16 cellular contexts compared by ENCODE assay signal in the genomic region with DNA sequence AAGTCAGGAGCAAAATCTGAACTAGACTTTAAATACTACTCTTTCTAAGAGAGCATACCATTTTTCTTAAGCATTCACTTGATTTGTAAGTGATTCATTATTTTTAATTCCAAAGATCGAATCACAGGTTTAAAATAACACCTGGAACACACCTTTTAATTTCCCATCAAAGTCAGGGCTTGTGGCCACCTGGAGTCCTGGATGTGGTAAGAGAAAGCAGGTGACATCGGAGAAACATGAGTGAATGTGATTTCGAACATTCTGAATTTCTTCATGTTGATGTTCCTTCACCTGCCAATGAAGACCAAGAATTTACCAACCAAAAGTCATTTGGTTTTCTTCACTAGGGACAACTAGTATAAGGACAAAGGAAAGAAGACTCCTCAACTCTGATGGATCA. TPM values are rescaled to one million over a fixed set of nuclear protein-coding genes. Genes with fewer than 3 reads are reported as not detected.
A peak's percentile ranks its signal among the peaks of the same experiment; 100 is the strongest.
DNase-seq lines count a peak whose midpoint lies in the region; ATAC-seq and TF ChIP-seq lines count a peak whose summit lies in the region.
"Had no signal": no experiment of that assay in that cellular context is flagged by ENCODE, and none has a peak within 500 bp of the region (broad histone marks: within the 10 kb centered on the region; RNA-seq: fewer than 3 reads in every experiment).

No MANE protein-coding gene starts in this region.

- intact Hi-C loops in CD8-positive, alpha-beta T cell (cut with DNase I, micrococcal nuclease) = no loop called here

- H3K4me3 ChIP-seq in CD8-positive, alpha-beta T cell (ENCODE audit: low read depth, low read length) = no peak overlapping the region
- H3K4me3 ChIP-seq in suprapubic skin = no peak overlapping the region
- H3K4me3 ChIP-seq: BLaER1 treated with 17β-estradiol and CSF1 and Interleukin-3, amounts not matched to agents 10 nM and 100 nM; GM23338 had no signal

- no peak for DNase-seq in CD8-positive, alpha-beta T cell
- DNase-seq in osteocyte (ENCODE audit: extremely low spot score, unreplicated experiment) (no peak), suprapubic skin (ENCODE audit: low spot score in 2 of 2) (no peak), COLO829 (ENCODE audit: low spot score) (no peak)
- DNase-seq in activated CD4-positive, CD25-positive, alpha-beta regulatory T cell (lab: John Stamatoyannopoulos, UW) = no peak
- DNase-seq: DMS153, DMS79, GDM1, H9 had no signal

- H3K9me3 ChIP-seq in CD8-positive, alpha-beta T cell (ENCODE audit: low read length) = no peaks in the 10 kb centered on the region
- H3K9me3 ChIP-seq in suprapubic skin = no peaks in the 10 kb centered on the region
- H3K9me3 ChIP-seq: BLaER1 treated with 17β-estradiol and CSF1 and Interleukin-3, amounts not matched to agents 10 nM and 100 nM had no signal

- peaks cover 62% of the 10 kb centered on the region for H3K36me3 Mint-ChIP-seq in CD8-positive, alpha-beta T cell
- peaks cover 89% of the 10 kb centered on the region for H3K36me3 Mint-ChIP-seq in activated T-helper 17 cell treated with anti-CD3 and anti-CD28 coated beads, Interleukin-2, amount 50 U/mL, for 72 hours (ENCODE audit: low read depth)
- H3K36me3 Mint-ChIP-seq in osteocyte (ENCODE audit: unreplicated experiment) = peaks cover 51% of the 10 kb centered on the region

- no peaks in the 10 kb centered on the region for H3K9me3 Mint-ChIP-seq in CD8-positive, alpha-beta T cell
- no peaks in the 10 kb centered on the region for H3K9me3 Mint-ChIP-seq in activated T-helper 17 cell treated with anti-CD3 and anti-CD28 coated beads, Interleukin-2, amount 50 U/mL, for 72 hours
- no peaks in the 10 kb centered on the region for H3K9me3 Mint-ChIP-seq in osteocyte (ENCODE audit: unreplicated experiment)
- H3K9me3 Mint-ChIP-seq: GM23338, H9, IgD-negative memory B cell had no signal

- peak overlapping the region; percentile 55 for H3K27ac Mint-ChIP-seq in CD8-positive, alpha-beta T cell
- peak overlapping the region; percentile 9 for H3K27ac Mint-ChIP-seq in activated T-helper 17 cell treated with anti-CD3 and anti-CD28 coated beads, Interleukin-2, amount 50 U/mL, for 72 hours
- peak overlapping the region; percentile 43 for H3K27ac Mint-ChIP-seq in osteocyte (ENCODE audit: unreplicated experiment)
- H3K27ac Mint-ChIP-seq: B cell, GM23338, H9 had no signal

- TF ChIP-seq EP300 in suprapubic skin (IDR thresholded peaks at IDR 0.05) = no peak

- H3K4me1 ChIP-seq in CD8-positive, alpha-beta T cell (ENCODE audit: insufficient read depth, low read length) = no peaks in the 10 kb centered on the region
- peaks cover 2% of the 10 kb centered on the region for H3K4me1 ChIP-seq in suprapubic skin
- H3K4me1 ChIP-seq: BLaER1 treated with 17β-estradiol and CSF1 and Interleukin-3, amounts not matched to agents 10 nM and 100 nM had no signal

- no peak for TF ChIP-seq POLR2A in suprapubic skin (IDR thresholded peaks at IDR 0.05)

- H3K4me1 Mint-ChIP-seq in CD8-positive, alpha-beta T cell (ENCODE audit: low read depth) = peaks cover 3% of the 10 kb centered on the region
- H3K4me1 Mint-ChIP-seq in activated T-helper 17 cell treated with anti-CD3 and anti-CD28 coated beads, Interleukin-2, amount 50 U/mL, for 72 hours = no peaks in the 10 kb centered on the region
- H3K4me1 Mint-ChIP-seq in osteocyte (ENCODE audit: unreplicated experiment) = peaks cover 5% of the 10 kb centered on the region
- H3K4me1 Mint-ChIP-seq: B cell, GM23338, H9 had no signal

- H3K27me3 Mint-ChIP-seq in CD8-positive, alpha-beta T cell (ENCODE audit: low read depth) = no peaks in the 10 kb centered on the region
- no peaks in the 10 kb centered on the region for H3K27me3 Mint-ChIP-seq in activated T-helper 17 cell treated with anti-CD3 and anti-CD28 coated beads, Interleukin-2, amount 50 U/mL, for 72 hours
- H3K27me3 Mint-ChIP-seq in osteocyte (ENCODE audit: unreplicated experiment) = no peaks in the 10 kb centered on the region
- H3K27me3 Mint-ChIP-seq: B cell, IgD-negative memory B cell had no signal

- no peaks in the 10 kb centered on the region for H3K27me3 ChIP-seq in CD8-positive, alpha-beta T cell (ENCODE audit: insufficient read depth, low read length)
- H3K27me3 ChIP-seq in suprapubic skin = no peaks in the 10 kb centered on the region
- H3K27me3 ChIP-seq: BLaER1 treated with 17β-estradiol and CSF1 and Interleukin-3, amounts not matched to agents 10 nM and 100 nM had no signal

- POLR2A ChIA-PET in CD8-positive, alpha-beta T cell (lab: Charles Lee) = no interaction called here

- no peak overlapping the region for H3K4me3 Mint-ChIP-seq in CD8-positive, alpha-beta T cell
- H3K4me3 Mint-ChIP-seq in activated T-helper 17 cell treated with anti-CD3 and anti-CD28 coated beads, Interleukin-2, amount 50 U/mL, for 72 hours = no peak overlapping the region
- H3K4me3 Mint-ChIP-seq in osteocyte (ENCODE audit: unreplicated experiment) = no peak overlapping the region
- H3K4me3 Mint-ChIP-seq: B cell, GM23338, H9, IgD-negative memory B cell had no signal

- WGBS in suprapubic skin = 80% methylated on average over 3 of the region's 3 CpGs

- no peak overlapping the region for H3K27ac ChIP-seq in CD8-positive, alpha-beta T cell (ENCODE audit: low read depth, low read length)
- H3K27ac ChIP-seq in suprapubic skin = peak overlapping the region; percentile 3
- H3K27ac ChIP-seq: BLaER1 treated with 17β-estradiol and CSF1 and Interleukin-3, amounts not matched to agents 10 nM and 100 nM had no signal

- ATAC-seq in CD8-positive, alpha-beta T cell = no peak
- no peak for ATAC-seq in activated T-helper 17 cell treated with anti-CD3 and anti-CD28 coated beads, Interleukin-2, amount 50 U/mL, for 72 hours (replicated peaks)
- no peak for ATAC-seq in HG02973 (IDR thresholded peaks at IDR 0.05; ENCODE audit: unreplicated experiment)
- ATAC-seq: GM23338, HepG2 had no signal

- H3K36me3 ChIP-seq in CD8-positive, alpha-beta T cell (ENCODE audit: insufficient read depth, low read length) = peaks cover 15% of the 10 kb centered on the region
- H3K36me3 ChIP-seq in suprapubic skin = peaks cover 67% of the 10 kb centered on the region

- TF ChIP-seq CTCF in CD8-positive, alpha-beta T cell (IDR thresholded peaks at IDR 0.05) = no peak
- TF ChIP-seq CTCF in osteocyte (IDR thresholded peaks at IDR 0.05) (no peak), suprapubic skin (IDR thresholded peaks at IDR 0.05) (no peak)

- CTCF ChIA-PET in CD8-positive, alpha-beta T cell (lab: Charles Lee) = interaction anchor here (1.0 to 10.2 kb wide), 6 partner anchors 14 to 608 kb away, joined by 3 to 228 read pairs (median 6); no protein-coding TSS in a partner anchor

RNA-seq across cellular contexts. Expression of a gene that starts 28.0 kb away (rescaled TPM):
- 10 to 100 TPM; 11.6 to 11.8 TPM for total RNA-seq in CD8-positive, alpha-beta T cell
- 10 to 100 TPM; 31.1 to 33.3 TPM for total RNA-seq in activated T-helper 17 cell treated with anti-CD3 and anti-CD28 coated beads, Interleukin-2, amount 50 U/mL, for 72 hours
- 96.9 and 107 TPM in 2 replicates for total RNA-seq in osteocyte
- total RNA-seq in suprapubic skin = 10 to 100 TPM; 72.2 to 89.0 (median 80.9) TPM
- total RNA-seq: HepG2 had no signal

RNA-seq across cellular contexts. Expression of a gene that starts 29.0 kb away (rescaled TPM):
- total RNA-seq in CD8-positive, alpha-beta T cell = 1 to 10 TPM; 5.0 to 5.9 TPM
- total RNA-seq in activated T-helper 17 cell treated with anti-CD3 and anti-CD28 coated beads, Interleukin-2, amount 50 U/mL, for 72 hours = 1 to 10 TPM; 5.4 to 7.6 TPM
- total RNA-seq in osteocyte (19.0 and 20.0 TPM in 2 replicates), suprapubic skin (10 to 100 TPM in 3 of 4 donors, 1 to 10 TPM in 1; 7.1 to 14.2 (median 10.2) TPM)

RNA-seq across cellular contexts. Expression of a gene that starts 38.1 kb away (rescaled TPM):
- total RNA-seq in CD8-positive, alpha-beta T cell = 10 to 100 TPM; 12.4 to 13.2 TPM
- total RNA-seq in activated T-helper 17 cell treated with anti-CD3 and anti-CD28 coated beads, Interleukin-2, amount 50 U/mL, for 72 hours = 10 to 100 TPM; 53.2 to 59.3 TPM
- 109 and 117 TPM in 2 replicates for total RNA-seq in osteocyte
- 100 to 1,000 TPM; 161 to 221 (median 193) TPM for total RNA-seq in suprapubic skin
